Comparison of ENCODE assay signal across 8 cellular contexts in genomic region chr7:44884553-44885393, GRCh38. TPM values are rescaled to one million over a fixed set of nuclear protein-coding genes. Genes with fewer than 3 reads are reported as not detected.
A peak's percentile ranks its signal among the peaks of the same experiment; 100 is the strongest.
DNase-seq lines count a peak whose midpoint lies in the region; ATAC-seq lines count a peak whose summit lies in the region.

No MANE protein-coding gene starts in this region.

- H3K36me3 ChIP-seq in naive thymus-derived CD4-positive, alpha-beta T cell (ENCODE audit: control insufficient read depth in 2 of 3, insufficient read depth in 3 of 3, low read length in 3 of 3) = peaks cover 0 to 3% (median 0%) of the 10 kb centered on the region in 3 experiments

- CTCF ChIA-PET in naive thymus-derived CD4-positive, alpha-beta T cell (lab: Charles Lee) = interaction anchor here (0.6 to 0.7 kb wide), 4 partner anchors 27 to 117 kb away, joined by 3 to 4 read pairs (median 3); no protein-coding TSS in a partner anchor

- H3K9me3 ChIP-seq in naive thymus-derived CD4-positive, alpha-beta T cell (ENCODE audit: control insufficient read depth in 2 of 3, low read length in 3 of 3) = peaks cover 6 to 19% (median 18%) of the 10 kb centered on the region in 3 experiments

- H3K4me1 Mint-ChIP-seq in naive thymus-derived CD4-positive, alpha-beta T cell = peaks cover 6 to 67% (median 53%) of the 10 kb centered on the region in 7 donors

- H3K4me1 ChIP-seq in naive thymus-derived CD4-positive, alpha-beta T cell (ENCODE audit: control insufficient read depth in 2 of 2, insufficient read depth in 2 of 2, low read length in 2 of 2) = peaks cover 26 to 53% of the 10 kb centered on the region in 2 donors

- POLR2A ChIA-PET in naive thymus-derived CD4-positive, alpha-beta T cell (lab: Charles Lee) = interaction anchor here (0.5 to 2.7 kb wide), 31 partner anchors 10 to 840 kb away, joined by 3 to 60 read pairs (median 5); partner anchors contain the start of genes DBNL, DDX56, H2AZ2 and MYO1G

- ATAC-seq in HG02759 (IDR thresholded peaks at IDR 0.05; ENCODE audit: unreplicated experiment) (peak; percentile 27), esophagus mucosa (peak; percentile 10)
- peak; percentile 13 for ATAC-seq in naive thymus-derived CD4-positive, alpha-beta T cell
- ATAC-seq in stimulated activated naive CD8-positive, alpha-beta T cell treated with anti-CD3 and anti-CD28 coated beads, Interleukin-15, Interleukin-2, amounts not matched to agents 100 U/mL and 50 U/mL, for 24 hours = peak; percentile 11

- intact Hi-C loops in naive thymus-derived CD4-positive, alpha-beta T cell (cut with micrococcal nuclease) = loop anchor here (1.0 to 2.0 kb wide), 18 partner anchors 27 to 394 kb away; partner anchors contain the start of genes H2AZ2 (in 2 of the 2), MYO1G (in 2 of the 2), OGDH (in 2 of the 2) and TBRG4 (in 2 of the 2)

- H3K27ac Mint-ChIP-seq in naive thymus-derived CD4-positive, alpha-beta T cell = peak overlapping the region; percentile 59 to 100 (median 89)

- H3K27ac ChIP-seq in naive thymus-derived CD4-positive, alpha-beta T cell (ENCODE audit: low read depth, low read length) = peak overlapping the region; percentile 86

- H3K9me3 Mint-ChIP-seq in naive thymus-derived CD4-positive, alpha-beta T cell = peaks cover 0 to 53% (median 27%) of the 10 kb centered on the region in 11 donors

- peak overlapping the region; percentile 76 to 97 (median 88) for H3K4me3 Mint-ChIP-seq in naive thymus-derived CD4-positive, alpha-beta T cell

- H3K27me3 Mint-ChIP-seq in naive thymus-derived CD4-positive, alpha-beta T cell = peaks cover 0 to 2% (median 0%) of the 10 kb centered on the region in 5 donors

- DNase-seq in NCI-H2029 (lab: John Stamatoyannopoulos, UW) (peak; percentile 48), NCI-H2029 treated with DMSO at 0.1 percent for 48 hours (lab: John Stamatoyannopoulos, UW) (no peak), NCI-H2171 (lab: John Stamatoyannopoulos, UW) (peak; percentile 1), activated T-cell treated with anti-CD3 and anti-CD28 coated beads for 48 hours (ENCODE audit: low read depth) (peak; percentile 43)
- peak in 7 of 9 donors; percentile 22 to 56 (median 46) for DNase-seq in naive thymus-derived CD4-positive, alpha-beta T cell
- peak; percentile 62 for DNase-seq in stimulated activated naive CD8-positive, alpha-beta T cell treated with anti-CD3 and anti-CD28 coated beads, Interleukin-15, Interleukin-2, amounts not matched to agents 100 U/mL and 50 U/mL, for 24 hours

- no peaks in the 10 kb centered on the region for H3K27me3 ChIP-seq in naive thymus-derived CD4-positive, alpha-beta T cell (ENCODE audit: control insufficient read depth in 2 of 2, insufficient read depth in 2 of 2, low read length in 2 of 2)

- H3K4me3 ChIP-seq in naive thymus-derived CD4-positive, alpha-beta T cell (ENCODE audit: low read length) = peak overlapping the region; percentile 48

- H3K36me3 Mint-ChIP-seq in naive thymus-derived CD4-positive, alpha-beta T cell = peaks cover 0 to 33% (median 22%) of the 10 kb centered on the region in 5 donors

RNA-seq across cellular contexts. Expression of gene PURB, which starts 0.6 kb away (rescaled TPM):
- 19.4 TPM for total RNA-seq in esophagus mucosa
- 10 to 100 TPM; 16.5 to 30.5 (median 23.3) TPM for total RNA-seq in naive thymus-derived CD4-positive, alpha-beta T cell
- 1 to 10 TPM; 1.7 to 2.8 TPM for polyA plus RNA-seq in naive thymus-derived CD4-positive, alpha-beta T cell

RNA-seq across cellular contexts. Expression of gene H2AZ2, which starts 36.9 kb away (rescaled TPM):
- total RNA-seq in esophagus mucosa = 87.6 TPM
- 100 to 1,000 TPM; 141 to 284 (median 143) TPM for total RNA-seq in naive thymus-derived CD4-positive, alpha-beta T cell
- polyA plus RNA-seq in naive thymus-derived CD4-positive, alpha-beta T cell = 100 to 1,000 TPM; 202 to 252 TPM
